Comparison of ENCODE assay signal across 1 cellular context in the genomic region with DNA sequence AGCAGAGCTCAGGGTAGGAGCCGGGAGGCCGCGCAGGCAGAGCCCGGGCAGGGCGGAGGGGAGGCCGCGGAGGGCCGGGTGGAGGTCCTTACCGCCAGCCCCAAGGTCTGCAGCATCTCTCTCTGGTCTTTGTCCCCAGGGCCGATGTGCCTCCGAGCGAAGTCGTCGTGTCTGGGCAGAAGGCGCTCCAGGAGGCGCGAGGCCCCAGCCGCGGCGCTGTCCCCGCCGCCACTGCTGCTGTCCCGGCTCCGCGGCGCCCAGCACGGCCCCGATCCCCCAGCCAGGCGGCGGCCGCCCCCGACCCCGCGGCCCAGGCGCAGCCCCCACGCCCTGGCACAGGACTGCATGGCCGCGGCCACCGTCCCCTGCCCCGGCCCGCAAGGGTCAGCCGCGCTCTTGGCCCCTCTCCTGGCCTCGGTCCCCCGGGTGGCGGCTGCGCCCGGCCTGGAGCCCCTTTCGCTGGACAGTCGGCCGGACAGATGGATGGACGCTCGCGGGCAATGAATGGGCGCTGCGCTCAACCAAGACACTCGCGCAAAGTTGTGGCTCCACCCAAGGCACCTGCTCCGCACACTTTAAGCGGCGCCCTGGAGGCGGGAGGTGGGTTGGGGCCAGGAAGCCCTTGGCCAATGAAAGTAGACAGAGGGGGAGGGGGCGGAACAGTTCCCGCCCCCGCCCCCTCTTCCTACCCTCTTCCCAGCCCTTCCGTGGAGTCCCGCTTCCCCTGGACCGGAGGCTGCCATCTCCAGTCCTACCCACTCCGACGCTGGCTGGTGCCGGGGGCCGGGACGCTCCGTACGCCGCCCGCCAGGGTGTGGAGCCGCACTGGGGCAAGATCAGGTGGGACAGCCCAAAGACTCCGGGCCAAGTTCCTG.
A peak's percentile ranks its signal among the peaks of the same experiment; 100 is the strongest.
TF ChIP-seq lines count a peak whose summit lies in the region.

A gene (minus strand): TSS at position 577 of the 875 bp plus-strand sequence. CDS start 230 bp downstream, at position 347.

TF ChIP-seq in HepG2, 621 proteins besides CTCF, POLR2A, EP300 and RAD21 (continued from another document and continues in another):
- TF ChIP-seq, protein P1, sequence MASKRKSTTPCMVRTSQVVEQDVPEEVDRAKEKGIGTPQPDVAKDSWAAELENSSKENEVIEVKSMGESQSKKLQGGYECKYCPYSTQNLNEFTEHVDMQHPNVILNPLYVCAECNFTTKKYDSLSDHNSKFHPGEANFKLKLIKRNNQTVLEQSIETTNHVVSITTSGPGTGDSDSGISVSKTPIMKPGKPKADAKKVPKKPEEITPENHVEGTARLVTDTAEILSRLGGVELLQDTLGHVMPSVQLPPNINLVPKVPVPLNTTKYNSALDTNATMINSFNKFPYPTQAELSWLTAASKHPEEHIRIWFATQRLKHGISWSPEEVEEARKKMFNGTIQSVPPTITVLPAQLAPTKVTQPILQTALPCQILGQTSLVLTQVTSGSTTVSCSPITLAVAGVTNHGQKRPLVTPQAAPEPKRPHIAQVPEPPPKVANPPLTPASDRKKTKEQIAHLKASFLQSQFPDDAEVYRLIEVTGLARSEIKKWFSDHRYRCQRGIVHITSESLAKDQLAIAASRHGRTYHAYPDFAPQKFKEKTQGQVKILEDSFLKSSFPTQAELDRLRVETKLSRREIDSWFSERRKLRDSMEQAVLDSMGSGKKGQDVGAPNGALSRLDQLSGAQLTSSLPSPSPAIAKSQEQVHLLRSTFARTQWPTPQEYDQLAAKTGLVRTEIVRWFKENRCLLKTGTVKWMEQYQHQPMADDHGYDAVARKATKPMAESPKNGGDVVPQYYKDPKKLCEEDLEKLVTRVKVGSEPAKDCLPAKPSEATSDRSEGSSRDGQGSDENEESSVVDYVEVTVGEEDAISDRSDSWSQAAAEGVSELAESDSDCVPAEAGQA (IDR thresholded peaks at IDR 0.05; ENCODE audit: low read depth), result no peak
- TF ChIP-seq, protein P1 (CRISPR knock-in tag; IDR thresholded peaks at IDR 0.05; ENCODE audit: borderline replicate concordance), result 0 out of 2 replicates have a peak, but pooled peaks have one; percentile 60
- TF ChIP-seq TAF1 (CRISPR knock-in tag; IDR thresholded peaks at IDR 0.05), result peak; percentile 93
- TF ChIP-seq, protein P2, sequence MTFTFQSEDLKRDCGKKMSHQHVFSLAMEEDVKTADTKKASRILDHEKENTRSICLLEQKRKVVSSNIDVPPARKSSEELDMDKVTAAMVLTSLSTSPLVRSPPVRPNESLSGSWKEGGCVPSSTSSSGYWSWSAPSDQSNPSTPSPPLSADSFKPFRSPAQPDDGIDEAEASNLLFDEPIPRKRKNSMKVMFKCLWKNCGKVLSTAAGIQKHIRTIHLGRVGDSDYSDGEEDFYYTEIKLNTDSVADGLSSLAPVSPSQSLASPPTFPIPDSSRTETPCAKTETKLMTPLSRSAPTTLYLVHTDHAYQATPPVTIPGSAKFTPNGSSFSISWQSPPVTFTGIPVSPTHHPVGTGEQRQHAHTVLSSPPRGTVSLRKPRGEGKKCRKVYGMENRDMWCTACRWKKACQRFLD (CRISPR knock-in tag; IDR thresholded peaks at IDR 0.05; ENCODE audit: borderline replicate concordance), result no peak
- TF ChIP-seq MED8 (CRISPR knock-in tag; IDR thresholded peaks at IDR 0.05; ENCODE audit: insufficient replicate concordance), result peak; percentile 67
- TF ChIP-seq ZNF274 (CRISPR knock-in tag; IDR thresholded peaks at IDR 0.05), result 0 out of 2 replicates have a peak, but pooled peaks have one; percentile 21
- no peak for TF ChIP-seq NCOA5 (CRISPR knock-in tag; IDR thresholded peaks at IDR 0.05)
- peak; percentile 38; the same call in 1 of the 2 replicates for TF ChIP-seq ZBTB42 (CRISPR knock-in tag; IDR thresholded peaks at IDR 0.05)
- TF ChIP-seq, protein P3, sequence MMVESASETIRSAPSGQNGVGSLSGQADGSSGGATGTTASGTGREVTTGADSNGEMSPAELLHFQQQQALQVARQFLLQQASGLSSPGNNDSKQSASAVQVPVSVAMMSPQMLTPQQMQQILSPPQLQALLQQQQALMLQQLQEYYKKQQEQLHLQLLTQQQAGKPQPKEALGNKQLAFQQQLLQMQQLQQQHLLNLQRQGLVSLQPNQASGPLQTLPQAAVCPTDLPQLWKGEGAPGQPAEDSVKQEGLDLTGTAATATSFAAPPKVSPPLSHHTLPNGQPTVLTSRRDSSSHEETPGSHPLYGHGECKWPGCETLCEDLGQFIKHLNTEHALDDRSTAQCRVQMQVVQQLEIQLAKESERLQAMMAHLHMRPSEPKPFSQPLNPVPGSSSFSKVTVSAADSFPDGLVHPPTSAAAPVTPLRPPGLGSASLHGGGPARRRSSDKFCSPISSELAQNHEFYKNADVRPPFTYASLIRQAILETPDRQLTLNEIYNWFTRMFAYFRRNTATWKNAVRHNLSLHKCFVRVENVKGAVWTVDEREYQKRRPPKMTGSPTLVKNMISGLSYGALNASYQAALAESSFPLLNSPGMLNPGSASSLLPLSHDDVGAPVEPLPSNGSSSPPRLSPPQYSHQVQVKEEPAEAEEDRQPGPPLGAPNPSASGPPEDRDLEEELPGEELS (CRISPR knock-in tag; IDR thresholded peaks at IDR 0.05), result peak; percentile 68
- TF ChIP-seq BCL6 (CRISPR knock-in tag; IDR thresholded peaks at IDR 0.05), result peak; percentile 48; the same call in 1 of the 2 replicates
- no peak for TF ChIP-seq HES4 (CRISPR knock-in tag; IDR thresholded peaks at IDR 0.05; ENCODE audit: borderline replicate concordance)
- peak in 1 of 2 experiments; percentile 19; a peak in 1 of 4 replicates for TF ChIP-seq KLF16 (CRISPR knock-in tag; IDR thresholded peaks at IDR 0.05)
- peak; percentile 73 for TF ChIP-seq YY1 (IDR thresholded peaks at IDR 0.05; ENCODE audit: insufficient read depth, insufficient replicate concordance, low read depth, low read length)
- peak; percentile 73; the same call in 1 of the 2 replicates for TF ChIP-seq NRL (CRISPR knock-in tag; IDR thresholded peaks at IDR 0.05; ENCODE audit: borderline replicate concordance)
- 0 out of 2 replicates have a peak, but pooled peaks have one; percentile 26 for TF ChIP-seq ZNF766 (CRISPR knock-in tag; IDR thresholded peaks at IDR 0.05; ENCODE audit: borderline replicate concordance)
- TF ChIP-seq ZNF451 (CRISPR knock-in tag; IDR thresholded peaks at IDR 0.05), result 0 out of 2 replicates have a peak, but pooled peaks have one; percentile 20
- TF ChIP-seq, protein P4, sequence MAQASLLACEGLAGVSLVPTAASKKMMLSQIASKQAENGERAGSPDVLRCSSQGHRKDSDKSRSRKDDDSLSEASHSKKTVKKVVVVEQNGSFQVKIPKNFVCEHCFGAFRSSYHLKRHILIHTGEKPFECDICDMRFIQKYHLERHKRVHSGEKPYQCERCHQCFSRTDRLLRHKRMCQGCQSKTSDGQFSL (CRISPR knock-in tag; IDR thresholded peaks at IDR 0.05), result no peak
- TF ChIP-seq BRD4 (CRISPR knock-in tag; IDR thresholded peaks at IDR 0.05), result 0 out of 2 replicates have a peak, but pooled peaks have one; percentile 29
- peak; percentile 73; the same call in 1 of the 2 replicates for TF ChIP-seq KMT2B (CRISPR knock-in tag; IDR thresholded peaks at IDR 0.05)
- TF ChIP-seq, protein P5, sequence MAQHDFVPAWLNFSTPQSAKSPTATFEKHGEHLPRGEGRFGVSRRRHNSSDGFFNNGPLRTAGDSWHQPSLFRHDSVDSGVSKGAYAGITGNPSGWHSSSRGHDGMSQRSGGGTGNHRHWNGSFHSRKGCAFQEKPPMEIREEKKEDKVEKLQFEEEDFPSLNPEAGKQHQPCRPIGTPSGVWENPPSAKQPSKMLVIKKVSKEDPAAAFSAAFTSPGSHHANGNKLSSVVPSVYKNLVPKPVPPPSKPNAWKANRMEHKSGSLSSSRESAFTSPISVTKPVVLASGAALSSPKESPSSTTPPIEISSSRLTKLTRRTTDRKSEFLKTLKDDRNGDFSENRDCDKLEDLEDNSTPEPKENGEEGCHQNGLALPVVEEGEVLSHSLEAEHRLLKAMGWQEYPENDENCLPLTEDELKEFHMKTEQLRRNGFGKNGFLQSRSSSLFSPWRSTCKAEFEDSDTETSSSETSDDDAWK (CRISPR knock-in tag; IDR thresholded peaks at IDR 0.05), result no peak
- TF ChIP-seq MXD4 (CRISPR knock-in tag; IDR thresholded peaks at IDR 0.05), result peak; percentile 51; the same call in 1 of the 2 replicates
- no peak for TF ChIP-seq KDM6A (CRISPR knock-in tag; IDR thresholded peaks at IDR 0.05; ENCODE audit: low read depth)
- no peak for TF ChIP-seq SETDB1 (CRISPR knock-in tag; IDR thresholded peaks at IDR 0.05; ENCODE audit: borderline replicate concordance)
- TF ChIP-seq, protein P6, sequence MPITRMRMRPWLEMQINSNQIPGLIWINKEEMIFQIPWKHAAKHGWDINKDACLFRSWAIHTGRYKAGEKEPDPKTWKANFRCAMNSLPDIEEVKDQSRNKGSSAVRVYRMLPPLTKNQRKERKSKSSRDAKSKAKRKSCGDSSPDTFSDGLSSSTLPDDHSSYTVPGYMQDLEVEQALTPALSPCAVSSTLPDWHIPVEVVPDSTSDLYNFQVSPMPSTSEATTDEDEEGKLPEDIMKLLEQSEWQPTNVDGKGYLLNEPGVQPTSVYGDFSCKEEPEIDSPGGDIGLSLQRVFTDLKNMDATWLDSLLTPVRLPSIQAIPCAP (CRISPR knock-in tag; IDR thresholded peaks at IDR 0.05; ENCODE audit: low read depth), result no peak
- peak; percentile 40 for TF ChIP-seq CBX1 (IDR thresholded peaks at IDR 0.05; ENCODE audit: low read depth)
- peak; percentile 14; the same call in 1 of the 2 replicates for TF ChIP-seq HNF4A (CRISPR knock-in tag; IDR thresholded peaks at IDR 0.05)
- no peak for TF ChIP-seq ZNF724P (CRISPR knock-in tag; IDR thresholded peaks at IDR 0.05; ENCODE audit: borderline replicate concordance)
- peak; percentile 28; the same call in 1 of the 2 replicates for TF ChIP-seq YEATS2 (CRISPR knock-in tag; IDR thresholded peaks at IDR 0.05; ENCODE audit: borderline replicate concordance)
- no peak for TF ChIP-seq THYN1 (CRISPR knock-in tag; IDR thresholded peaks at IDR 0.05; ENCODE audit: borderline replicate concordance, low read depth)
- 0 out of 2 replicates have a peak, but pooled peaks have one; percentile 34 for TF ChIP-seq ZNF75D (CRISPR knock-in tag; IDR thresholded peaks at IDR 0.05; ENCODE audit: borderline replicate concordance)
- peak; percentile 35; the same call in 1 of the 2 replicates for TF ChIP-seq PAX8 (CRISPR knock-in tag; IDR thresholded peaks at IDR 0.05; ENCODE audit: borderline replicate concordance)
- no peak for TF ChIP-seq ZNF468 (CRISPR knock-in tag; IDR thresholded peaks at IDR 0.05)
- TF ChIP-seq, protein P7, sequence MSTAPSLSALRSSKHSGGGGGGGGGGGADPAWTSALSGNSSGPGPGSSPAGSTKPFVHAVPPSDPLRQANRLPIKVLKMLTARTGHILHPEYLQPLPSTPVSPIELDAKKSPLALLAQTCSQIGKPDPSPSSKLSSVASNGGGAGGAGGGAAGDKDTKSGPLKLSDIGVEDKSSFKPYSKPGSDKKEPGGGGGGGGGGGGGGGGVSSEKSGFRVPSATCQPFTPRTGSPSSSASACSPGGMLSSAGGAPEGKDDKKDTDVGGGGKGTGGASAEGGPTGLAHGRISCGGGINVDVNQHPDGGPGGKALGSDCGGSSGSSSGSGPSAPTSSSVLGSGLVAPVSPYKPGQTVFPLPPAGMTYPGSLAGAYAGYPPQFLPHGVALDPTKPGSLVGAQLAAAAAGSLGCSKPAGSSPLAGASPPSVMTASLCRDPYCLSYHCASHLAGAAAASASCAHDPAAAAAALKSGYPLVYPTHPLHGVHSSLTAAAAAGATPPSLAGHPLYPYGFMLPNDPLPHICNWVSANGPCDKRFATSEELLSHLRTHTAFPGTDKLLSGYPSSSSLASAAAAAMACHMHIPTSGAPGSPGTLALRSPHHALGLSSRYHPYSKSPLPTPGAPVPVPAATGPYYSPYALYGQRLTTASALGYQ (CRISPR knock-in tag; IDR thresholded peaks at IDR 0.05), result 0 out of 2 replicates have a peak, but pooled peaks have one; percentile 58
- TF ChIP-seq ONECUT2 (CRISPR knock-in tag; IDR thresholded peaks at IDR 0.05), result no peak
- no peak; the same call in 1 of the 2 replicates for TF ChIP-seq ZBTB7B (CRISPR knock-in tag; IDR thresholded peaks at IDR 0.05)
- no peak for TF ChIP-seq ZNF432 (CRISPR knock-in tag; IDR thresholded peaks at IDR 0.05; ENCODE audit: borderline replicate concordance)
- no peak for TF ChIP-seq TRIM24 (CRISPR knock-in tag; IDR thresholded peaks at IDR 0.05)
- TF ChIP-seq PAWR (CRISPR knock-in tag; IDR thresholded peaks at IDR 0.05; ENCODE audit: borderline replicate concordance), result no peak
- no peak for TF ChIP-seq ZC3H4 (CRISPR knock-in tag; IDR thresholded peaks at IDR 0.05; ENCODE audit: borderline replicate concordance)
- no peak; the same call in 1 of the 2 replicates for TF ChIP-seq ZNF768 (CRISPR knock-in tag; IDR thresholded peaks at IDR 0.05)
- TF ChIP-seq, protein P8, sequence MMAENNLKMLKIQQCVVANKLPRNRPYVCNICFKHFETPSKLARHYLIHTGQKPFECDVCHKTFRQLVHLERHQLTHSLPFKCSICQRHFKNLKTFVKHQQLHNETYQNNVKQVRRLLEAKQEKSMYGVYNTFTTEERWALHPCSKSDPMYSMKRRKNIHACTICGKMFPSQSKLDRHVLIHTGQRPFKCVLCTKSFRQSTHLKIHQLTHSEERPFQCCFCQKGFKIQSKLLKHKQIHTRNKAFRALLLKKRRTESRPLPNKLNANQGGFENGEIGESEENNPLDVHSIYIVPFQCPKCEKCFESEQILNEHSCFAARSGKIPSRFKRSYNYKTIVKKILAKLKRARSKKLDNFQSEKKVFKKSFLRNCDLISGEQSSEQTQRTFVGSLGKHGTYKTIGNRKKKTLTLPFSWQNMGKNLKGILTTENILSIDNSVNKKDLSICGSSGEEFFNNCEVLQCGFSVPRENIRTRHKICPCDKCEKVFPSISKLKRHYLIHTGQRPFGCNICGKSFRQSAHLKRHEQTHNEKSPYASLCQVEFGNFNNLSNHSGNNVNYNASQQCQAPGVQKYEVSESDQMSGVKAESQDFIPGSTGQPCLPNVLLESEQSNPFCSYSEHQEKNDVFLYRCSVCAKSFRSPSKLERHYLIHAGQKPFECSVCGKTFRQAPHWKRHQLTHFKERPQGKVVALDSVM (CRISPR knock-in tag; IDR thresholded peaks at IDR 0.05), result peak; percentile 85
- TF ChIP-seq GATAD1 (CRISPR knock-in tag; IDR thresholded peaks at IDR 0.05), result peak; percentile 48; the same call in 1 of the 2 replicates
- TF ChIP-seq ZFP37 (CRISPR knock-in tag; IDR thresholded peaks at IDR 0.05; ENCODE audit: borderline replicate concordance), result 0 out of 2 replicates have a peak, but pooled peaks have one; percentile 78
- no peak for TF ChIP-seq ZZZ3 (CRISPR knock-in tag; IDR thresholded peaks at IDR 0.05; ENCODE audit: borderline replicate concordance)
- no peak for TF ChIP-seq ZNF781 (CRISPR knock-in tag; IDR thresholded peaks at IDR 0.05; ENCODE audit: borderline replicate concordance, not compliant biosample characterization)
